Comparison of ENCODE assay signal across 15 cellular contexts in genomic region chr9:127088724-127089615, GRCh38. TPM values are rescaled to one million over a fixed set of nuclear protein-coding genes. Genes with fewer than 3 reads are reported as not detected.
"Had no signal": no experiment of that assay in that cellular context is flagged by ENCODE, and none has a peak within 500 bp of the region (broad histone marks: within the 10 kb centered on the region; RNA-seq: fewer than 3 reads in every experiment).

No MANE protein-coding gene starts in this region.

- DNase-seq: activated B cell treated with CpG ODN at 0.5 μM for 24 hours; activated CD4-positive, alpha-beta T cell treated with anti-CD3 and anti-CD28 coated beads, Interleukin-2, amount 10 ng/mL, durations not matched to agents 24 days and 14 days; activated CD8-positive, alpha-beta memory T cell treated with anti-CD3 and anti-CD28 coated beads for 24 hours; activated naive CD4-positive, alpha-beta T cell treated with anti-CD3 and anti-CD28 coated beads, Interleukin-2, amount 50 U/mL, for 16 hours; activated T-cell treated with anti-CD3 and anti-CD28 coated beads, Interleukin-2, amount 50 U/mL, for 1 hour; amniotic stem cell; cerebellar nuclear complex; foreskin melanocyte; pancreas; retina; small intestine; upper lobe of right lung had no signal

- H3K9me3 ChIP-seq: pancreas, upper lobe of right lung had no signal

- H3K4me1 ChIP-seq: pancreas, upper lobe of right lung had no signal

- H3K4me1 Mint-ChIP-seq: activated B cell treated with CpG ODN at 0.5 μM for 24 hours had no signal

- H3K27me3 Mint-ChIP-seq: activated B cell treated with CpG ODN at 0.5 μM for 24 hours, brain had no signal

- H3K4me3 Mint-ChIP-seq: activated B cell treated with CpG ODN at 0.5 μM for 24 hours; activated CD4-positive, alpha-beta T cell treated with anti-CD3 and anti-CD28 coated beads, Interleukin-2, amount 10 ng/mL, durations not matched to agents 24 days and 14 days; brain; mesothelial cell of epicardium; T-helper 1 cell treated with Interleukin-12 subunit alpha and Interleukin-12 subunit beta and Interleukin-4 antibody, amounts not matched to agents 30 μg/mL and 1 μg/mL, for 36 hours had no signal

- H3K4me3 ChIP-seq: pancreas, upper lobe of right lung had no signal

- H3K27ac Mint-ChIP-seq: activated B cell treated with CpG ODN at 0.5 μM for 24 hours; activated CD4-positive, alpha-beta T cell treated with anti-CD3 and anti-CD28 coated beads, Interleukin-2, amount 10 ng/mL, durations not matched to agents 24 days and 14 days; T-helper 1 cell treated with Interleukin-12 subunit alpha and Interleukin-12 subunit beta and Interleukin-4 antibody, amounts not matched to agents 30 μg/mL and 1 μg/mL, for 36 hours had no signal

- H3K27ac ChIP-seq: pancreas had no signal

- H3K36me3 ChIP-seq: pancreas had no signal

- H3K9me3 Mint-ChIP-seq: activated B cell treated with CpG ODN at 0.5 μM for 24 hours; activated CD4-positive, alpha-beta T cell treated with anti-CD3 and anti-CD28 coated beads, Interleukin-2, amount 10 ng/mL, durations not matched to agents 24 days and 14 days; brain; mesothelial cell of epicardium; T-helper 1 cell treated with Interleukin-12 subunit alpha and Interleukin-12 subunit beta and Interleukin-4 antibody, amounts not matched to agents 30 μg/mL and 1 μg/mL, for 36 hours had no signal

- H3K27me3 ChIP-seq: pancreas, upper lobe of right lung had no signal

RNA-seq across cellular contexts. Expression of gene ANGPTL2, which starts 33.5 kb away (rescaled TPM):
- total RNA-seq: activated B cell treated with CpG ODN at 0.5 μM for 24 hours; activated CD4-positive, alpha-beta T cell treated with anti-CD3 and anti-CD28 coated beads, Interleukin-2, amount 10 ng/mL, durations not matched to agents 24 days and 14 days had no signal
